ENCODE assay signal across 9 cellular contexts in genomic region chr1:116006486-116006964, GRCh38. TPM values are rescaled to one million over a fixed set of nuclear protein-coding genes. Genes with fewer than 3 reads are reported as not detected.
DNase-seq lines count a peak whose midpoint lies in the region; ATAC-seq and TF ChIP-seq lines count a peak whose summit lies in the region.
"Had no signal": no experiment of that assay in that cellular context is flagged by ENCODE, and none has a peak within 500 bp of the region (broad histone marks: within the 10 kb centered on the region; RNA-seq: fewer than 3 reads in every experiment).

No MANE protein-coding gene starts in this region.

- H3K4me1 Mint-ChIP-seq in activated naive CD8-positive, alpha-beta T cell treated with anti-CD3 and anti-CD28 coated beads, Interleukin-2, amount 10 ng/mL, durations not matched to agents 7 days and 5 days = peaks cover 8% of the 10 kb centered on the region

- no peak for DNase-seq in activated naive CD8-positive, alpha-beta T cell treated with anti-CD3 and anti-CD28 coated beads, Interleukin-2, amount 10 ng/mL, durations not matched to agents 7 days and 5 days
- DNase-seq in NCI-H2171 treated with DMSO at 0.1 percent for 48 hours (lab: John Stamatoyannopoulos, UW) (no peak), hepatocyte (ENCODE audit: low spot score) (no peak), middle frontal gyrus (ENCODE audit: extremely low spot score, low spot score) (no peak), NK-92 (lab: John Stamatoyannopoulos, UW; ENCODE audit: unreplicated experiment) (no peak)
- DNase-seq: SW 1271 had no signal

- no peaks in the 10 kb centered on the region for H3K79me2 ChIP-seq in hepatocyte

- H3K27me3 Mint-ChIP-seq in activated naive CD8-positive, alpha-beta T cell treated with anti-CD3 and anti-CD28 coated beads, Interleukin-2, amount 10 ng/mL, durations not matched to agents 7 days and 5 days = no peaks in the 10 kb centered on the region

- H3K4me2 ChIP-seq in hepatocyte = no peak overlapping the region

- H3K4me1 ChIP-seq in hepatocyte (ENCODE audit: insufficient read depth) = no peaks in the 10 kb centered on the region

- no peaks in the 10 kb centered on the region for H3K9me2 ChIP-seq in hepatocyte (replicated peaks; ENCODE audit: insufficient read depth)

- H3K27ac Mint-ChIP-seq in activated naive CD8-positive, alpha-beta T cell treated with anti-CD3 and anti-CD28 coated beads, Interleukin-2, amount 10 ng/mL, durations not matched to agents 7 days and 5 days = peak overlapping the region; percentile 90

- 96% methylated on average over 3 of the region's 3 CpGs for WGBS in hepatocyte (ENCODE audit: low lambda C conversion rate, missing lambda C conversion rate)

- no peak for TF ChIP-seq CTCF in hepatocyte (IDR thresholded peaks at IDR 0.05; ENCODE audit: poor library complexity)

- peaks cover 8% of the 10 kb centered on the region for H3K36me3 Mint-ChIP-seq in activated naive CD8-positive, alpha-beta T cell treated with anti-CD3 and anti-CD28 coated beads, Interleukin-2, amount 10 ng/mL, durations not matched to agents 7 days and 5 days

- H3K9me3 ChIP-seq in hepatocyte (ENCODE audit: low read depth) = no peaks in the 10 kb centered on the region

- peak overlapping the region; percentile 82 for H3K4me3 Mint-ChIP-seq in activated naive CD8-positive, alpha-beta T cell treated with anti-CD3 and anti-CD28 coated beads, Interleukin-2, amount 10 ng/mL, durations not matched to agents 7 days and 5 days

- POLR2A ChIA-PET in activated naive CD8-positive, alpha-beta T cell treated with anti-CD3 and anti-CD28 coated beads, Interleukin-2, amount 10 ng/mL, durations not matched to agents 7 days and 5 days (lab: Charles Lee) = no interaction called here

- H3K27me3 ChIP-seq in hepatocyte = no peaks in the 10 kb centered on the region

- ATAC-seq in GM19438 (IDR thresholded peaks at IDR 0.05; ENCODE audit: low read depth, unreplicated experiment) (peak; percentile 91), HG03095 (IDR thresholded peaks at IDR 0.05; ENCODE audit: unreplicated experiment) (peak; percentile 82)
- ATAC-seq in activated naive CD8-positive, alpha-beta T cell treated with anti-CD3 and anti-CD28 coated beads, Interleukin-2, amount 10 ng/mL, durations not matched to agents 7 days and 5 days (ENCODE audit: low read depth) = peak; percentile 92

- H3K4me3 ChIP-seq in GM08714 (ENCODE audit: low read length) (peak overlapping the region; percentile 74; the same call in 1 of the 2 replicates), hepatocyte (no peak overlapping the region)

- no peak overlapping the region for H2AFZ ChIP-seq in hepatocyte

- H4K20me1 ChIP-seq in hepatocyte (ENCODE audit: insufficient read depth, poor library complexity, severe bottlenecking) = no peaks in the 10 kb centered on the region

- peaks cover 2% of the 10 kb centered on the region for H3K9me3 Mint-ChIP-seq in activated naive CD8-positive, alpha-beta T cell treated with anti-CD3 and anti-CD28 coated beads, Interleukin-2, amount 10 ng/mL, durations not matched to agents 7 days and 5 days

- H3K36me3 ChIP-seq in hepatocyte (replicated peaks; ENCODE audit: insufficient read depth, low read depth) = no peaks in the 10 kb centered on the region

- no peak overlapping the region for H3K27ac ChIP-seq in hepatocyte

RNA-seq across cellular contexts. Expression of gene SLC22A15, which starts 30.2 kb away (rescaled TPM):
- total RNA-seq in activated naive CD8-positive, alpha-beta T cell treated with anti-CD3 and anti-CD28 coated beads, Interleukin-2, amount 10 ng/mL, durations not matched to agents 7 days and 5 days = 1 to 10 TPM; 1.4 to 1.6 TPM
- total RNA-seq in hepatocyte = 5.4 and 6.9 TPM in 2 replicates
- 3.1 and 3.4 TPM in 2 replicates for polyA plus RNA-seq in hepatocyte
